3 cellular contexts compared by ENCODE assay signal in the genomic region with DNA sequence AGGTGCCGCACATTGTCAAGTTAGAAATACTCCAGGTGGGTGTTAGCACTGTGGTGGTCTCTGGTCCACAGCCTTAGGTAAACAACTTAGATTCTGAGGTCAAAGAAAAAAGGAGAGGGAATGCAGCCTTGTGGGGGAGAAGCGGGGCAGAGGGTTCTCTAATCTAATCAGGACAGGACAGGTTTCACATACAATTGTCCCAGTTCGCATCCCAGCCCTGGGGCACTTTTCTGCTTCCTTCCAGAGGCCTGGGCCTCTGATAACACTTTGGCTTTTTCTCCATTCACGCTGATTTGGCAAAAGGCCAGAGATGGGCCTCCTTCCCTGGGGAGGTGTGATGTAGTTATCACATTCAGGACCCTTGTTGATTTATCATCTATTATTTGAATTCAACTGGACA.
TF ChIP-seq lines count a peak whose summit lies in the region.

No MANE protein-coding gene starts in this region.

TF ChIP-seq in SK-N-SH, 30 proteins besides CTCF, POLR2A, EP300 and RAD21:
- TF ChIP-seq GATA2 (CRISPR knock-in tag; IDR thresholded peaks at IDR 0.05) (peak; percentile 71), PBX3 (IDR thresholded peaks at IDR 0.05) (no peak)

TF ChIP-seq in SK-N-SH treated with all-trans-retinoic acid at 6 μM for 48 hours, 23 proteins besides CTCF, POLR2A, EP300 and RAD21:
- TF ChIP-seq SNAI2 (CRISPR knock-in tag; IDR thresholded peaks at IDR 0.05) = no peak
- no peak for TF ChIP-seq ISL1 (CRISPR knock-in tag; IDR thresholded peaks at IDR 0.05)
- no peak for TF ChIP-seq ZNF8 (CRISPR knock-in tag; IDR thresholded peaks at IDR 0.05)
- TF ChIP-seq CREB5 (CRISPR knock-in tag; IDR thresholded peaks at IDR 0.05; ENCODE audit: low read depth) = no peak
- TF ChIP-seq RARB (CRISPR knock-in tag; IDR thresholded peaks at IDR 0.05) = no peak
- no peak for TF ChIP-seq ZFP3 (CRISPR knock-in tag; IDR thresholded peaks at IDR 0.05)
- TF ChIP-seq ZC3H10 (CRISPR knock-in tag; IDR thresholded peaks at IDR 0.05) = no peak
- no peak for TF ChIP-seq TSHZ2 (CRISPR knock-in tag; IDR thresholded peaks at IDR 0.05)
- TF ChIP-seq, protein P1, sequence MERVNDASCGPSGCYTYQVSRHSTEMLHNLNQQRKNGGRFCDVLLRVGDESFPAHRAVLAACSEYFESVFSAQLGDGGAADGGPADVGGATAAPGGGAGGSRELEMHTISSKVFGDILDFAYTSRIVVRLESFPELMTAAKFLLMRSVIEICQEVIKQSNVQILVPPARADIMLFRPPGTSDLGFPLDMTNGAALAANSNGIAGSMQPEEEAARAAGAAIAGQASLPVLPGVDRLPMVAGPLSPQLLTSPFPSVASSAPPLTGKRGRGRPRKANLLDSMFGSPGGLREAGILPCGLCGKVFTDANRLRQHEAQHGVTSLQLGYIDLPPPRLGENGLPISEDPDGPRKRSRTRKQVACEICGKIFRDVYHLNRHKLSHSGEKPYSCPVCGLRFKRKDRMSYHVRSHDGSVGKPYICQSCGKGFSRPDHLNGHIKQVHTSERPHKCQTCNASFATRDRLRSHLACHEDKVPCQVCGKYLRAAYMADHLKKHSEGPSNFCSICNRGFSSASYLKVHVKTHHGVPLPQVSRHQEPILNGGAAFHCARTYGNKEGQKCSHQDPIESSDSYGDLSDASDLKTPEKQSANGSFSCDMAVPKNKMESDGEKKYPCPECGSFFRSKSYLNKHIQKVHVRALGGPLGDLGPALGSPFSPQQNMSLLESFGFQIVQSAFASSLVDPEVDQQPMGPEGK (CRISPR knock-in tag; IDR thresholded peaks at IDR 0.05; ENCODE audit: borderline replicate concordance) = no peak
- no peak for TF ChIP-seq OSR1 (CRISPR knock-in tag; IDR thresholded peaks at IDR 0.05)
- TF ChIP-seq CSRNP3 (CRISPR knock-in tag; IDR thresholded peaks at IDR 0.05) = no peak
- no peak for TF ChIP-seq TCF4 (CRISPR knock-in tag; IDR thresholded peaks at IDR 0.05; ENCODE audit: borderline replicate concordance)
- TF ChIP-seq PPARA (CRISPR knock-in tag; IDR thresholded peaks at IDR 0.05; ENCODE audit: borderline replicate concordance) = no peak
- TF ChIP-seq BACH2 (CRISPR knock-in tag; IDR thresholded peaks at IDR 0.05; ENCODE audit: borderline replicate concordance) = no peak
- no peak for TF ChIP-seq CSDC2 (CRISPR knock-in tag; IDR thresholded peaks at IDR 0.05)

TF ChIP-seq in K562, 482 proteins besides CTCF, POLR2A, EP300 and RAD21 (continues in another document):
- peak; percentile 99 for TF ChIP-seq ARID1B (IDR thresholded peaks at IDR 0.05)
- TF ChIP-seq, protein P2, sequence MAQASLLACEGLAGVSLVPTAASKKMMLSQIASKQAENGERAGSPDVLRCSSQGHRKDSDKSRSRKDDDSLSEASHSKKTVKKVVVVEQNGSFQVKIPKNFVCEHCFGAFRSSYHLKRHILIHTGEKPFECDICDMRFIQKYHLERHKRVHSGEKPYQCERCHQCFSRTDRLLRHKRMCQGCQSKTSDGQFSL (CRISPR knock-in tag; IDR thresholded peaks at IDR 0.05) = no peak
- TF ChIP-seq, protein P2 (tag; IDR thresholded peaks at IDR 0.05) = no peak
- peak; percentile 89 for TF ChIP-seq GATA2 (CRISPR knock-in tag; IDR thresholded peaks at IDR 0.05)
- TF ChIP-seq CBX5 (IDR thresholded peaks at IDR 0.05; ENCODE audit: borderline replicate concordance, low read depth) = no peak
- no peak for TF ChIP-seq NR4A1 (CRISPR knock-in tag; IDR thresholded peaks at IDR 0.05)
- peak; percentile 79; the same call in 1 of the 2 replicates for TF ChIP-seq NR4A1 (tag; IDR thresholded peaks at IDR 0.05)
- no peak for TF ChIP-seq SREBF2 (CRISPR knock-in tag; IDR thresholded peaks at IDR 0.05)
- no peak for TF ChIP-seq HNRNPK (IDR thresholded peaks at IDR 0.05; ENCODE audit: low read depth, low read length, poor library complexity, severe bottlenecking)
- no peak for TF ChIP-seq SRSF3 (IDR thresholded peaks at IDR 0.05; ENCODE audit: insufficient read depth, low read length)
- no peak for TF ChIP-seq ATF7 (IDR thresholded peaks at IDR 0.05)
- TF ChIP-seq, protein P3, sequence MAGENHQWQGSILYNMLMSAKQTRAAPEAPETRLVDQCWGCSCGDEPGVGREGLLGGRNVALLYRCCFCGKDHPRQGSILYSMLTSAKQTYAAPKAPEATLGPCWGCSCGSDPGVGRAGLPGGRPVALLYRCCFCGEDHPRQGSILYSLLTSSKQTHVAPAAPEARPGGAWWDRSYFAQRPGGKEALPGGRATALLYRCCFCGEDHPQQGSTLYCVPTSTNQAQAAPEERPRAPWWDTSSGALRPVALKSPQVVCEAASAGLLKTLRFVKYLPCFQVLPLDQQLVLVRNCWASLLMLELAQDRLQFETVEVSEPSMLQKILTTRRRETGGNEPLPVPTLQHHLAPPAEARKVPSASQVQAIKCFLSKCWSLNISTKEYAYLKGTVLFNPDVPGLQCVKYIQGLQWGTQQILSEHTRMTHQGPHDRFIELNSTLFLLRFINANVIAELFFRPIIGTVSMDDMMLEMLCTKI (IDR thresholded peaks at IDR 0.05; ENCODE audit: partially characterized antibody) = no peak
- no peak for TF ChIP-seq HDGF (IDR thresholded peaks at IDR 0.05)
- peak; percentile 98 for TF ChIP-seq TCF3 (CRISPR knock-in tag; IDR thresholded peaks at IDR 0.05)
- TF ChIP-seq SIRT6 (IDR thresholded peaks at IDR 0.05; ENCODE audit: low read depth, low read length) = no peak
- no peak for TF ChIP-seq MCM3 (IDR thresholded peaks at IDR 0.05)
- TF ChIP-seq ZNF124 (CRISPR knock-in tag; IDR thresholded peaks at IDR 0.05) = no peak
- no peak for TF ChIP-seq DLX4 (CRISPR knock-in tag; IDR thresholded peaks at IDR 0.05)
- TF ChIP-seq ZBED1 (IDR thresholded peaks at IDR 0.05) = 0 out of 2 replicates have a peak, but pooled peaks have one; percentile 55
- TF ChIP-seq, protein P4, sequence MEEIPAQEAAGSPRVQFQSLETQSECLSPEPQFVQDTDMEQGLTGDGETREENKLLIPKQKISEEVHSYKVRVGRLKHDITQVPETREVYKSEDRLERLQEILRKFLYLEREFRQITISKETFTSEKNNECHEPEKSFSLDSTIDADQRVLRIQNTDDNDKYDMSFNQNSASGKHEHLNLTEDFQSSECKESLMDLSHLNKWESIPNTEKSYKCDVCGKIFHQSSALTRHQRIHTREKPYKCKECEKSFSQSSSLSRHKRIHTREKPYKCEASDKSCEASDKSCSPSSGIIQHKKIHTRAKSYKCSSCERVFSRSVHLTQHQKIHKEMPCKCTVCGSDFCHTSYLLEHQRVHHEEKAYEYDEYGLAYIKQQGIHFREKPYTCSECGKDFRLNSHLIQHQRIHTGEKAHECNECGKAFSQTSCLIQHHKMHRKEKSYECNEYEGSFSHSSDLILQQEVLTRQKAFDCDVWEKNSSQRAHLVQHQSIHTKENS (CRISPR knock-in tag; IDR thresholded peaks at IDR 0.05) = no peak
- peak; percentile 90 to 93 for TF ChIP-seq KDM1A (IDR thresholded peaks at IDR 0.05)
- TF ChIP-seq ZNF175 (CRISPR knock-in tag; IDR thresholded peaks at IDR 0.05; ENCODE audit: low read depth) = no peak
- no peak for TF ChIP-seq ZNF609 (CRISPR knock-in tag; IDR thresholded peaks at IDR 0.05; ENCODE audit: borderline replicate concordance)
- no peak for TF ChIP-seq POLR3G (IDR thresholded peaks at IDR 0.05; ENCODE audit: extremely low read depth, insufficient read length, insufficient replicate concordance)
- no peak for TF ChIP-seq CLOCK (CRISPR knock-in tag; IDR thresholded peaks at IDR 0.05; ENCODE audit: borderline replicate concordance)
- TF ChIP-seq POLR2B (IDR thresholded peaks at IDR 0.05; ENCODE audit: low read depth, partially characterized antibody) = no peak
- 0 out of 2 replicates have a peak, but pooled peaks have one; percentile 87 for TF ChIP-seq ELF4 (CRISPR knock-in tag; IDR thresholded peaks at IDR 0.05)
- TF ChIP-seq GABPA (tag; conservative IDR thresholded peaks at IDR 0.05; ENCODE audit: low read depth) = no peak
- no peak for TF ChIP-seq PCBP1 (IDR thresholded peaks at IDR 0.05; ENCODE audit: low read depth, low read length, poor library complexity, severe bottlenecking)
- no peak for TF ChIP-seq KAT7 (CRISPR knock-in tag; IDR thresholded peaks at IDR 0.05; ENCODE audit: borderline replicate concordance)
- TF ChIP-seq ZFP30 (CRISPR knock-in tag; IDR thresholded peaks at IDR 0.05; ENCODE audit: borderline replicate concordance) = no peak
- peak; percentile 76 for TF ChIP-seq FOSL1 (tag; conservative IDR thresholded peaks at IDR 0.05)
- no peak for TF ChIP-seq COPS2 (conservative IDR thresholded peaks at IDR 0.05)
- TF ChIP-seq JUN (IDR thresholded peaks at IDR 0.05; ENCODE audit: borderline replicate concordance, low read depth, low read length) = no peak
- no peak for TF ChIP-seq JUN (CRISPR knock-in tag; IDR thresholded peaks at IDR 0.05; ENCODE audit: borderline replicate concordance)
- TF ChIP-seq ILK (tag; IDR thresholded peaks at IDR 0.05; ENCODE audit: borderline replicate concordance, low read depth) = no peak
- TF ChIP-seq ZNF57 (CRISPR knock-in tag; IDR thresholded peaks at IDR 0.05) = no peak
- TF ChIP-seq HDAC1 (IDR thresholded peaks at IDR 0.05) = peak in 1 of 2 experiments; percentile 74; a peak in 2 of 4 replicates
- TF ChIP-seq ZNF347 (CRISPR knock-in tag; IDR thresholded peaks at IDR 0.05; ENCODE audit: low read depth) = no peak
- TF ChIP-seq, protein P5, sequence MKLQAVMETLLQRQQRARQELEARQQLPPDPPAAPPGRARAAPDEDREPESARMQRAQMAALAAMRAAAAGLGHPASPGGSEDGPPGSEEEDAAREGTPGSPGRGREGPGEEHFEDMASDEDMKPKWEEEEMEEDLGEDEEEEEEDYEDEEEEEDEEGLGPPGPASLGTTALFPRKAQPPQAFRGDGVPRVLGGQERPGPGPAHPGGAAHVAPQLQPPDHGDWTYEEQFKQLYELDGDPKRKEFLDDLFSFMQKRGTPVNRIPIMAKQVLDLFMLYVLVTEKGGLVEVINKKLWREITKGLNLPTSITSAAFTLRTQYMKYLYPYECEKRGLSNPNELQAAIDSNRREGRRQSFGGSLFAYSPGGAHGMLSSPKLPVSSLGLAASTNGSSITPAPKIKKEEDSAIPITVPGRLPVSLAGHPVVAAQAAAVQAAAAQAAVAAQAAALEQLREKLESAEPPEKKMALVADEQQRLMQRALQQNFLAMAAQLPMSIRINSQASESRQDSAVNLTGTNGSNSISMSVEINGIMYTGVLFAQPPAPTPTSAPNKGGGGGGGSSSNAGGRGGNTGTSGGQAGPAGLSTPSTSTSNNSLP (IDR thresholded peaks at IDR 0.05; ENCODE audit: borderline replicate concordance, low read depth, low read length) = peak; percentile 88; the same call in 1 of the 2 replicates
- TF ChIP-seq NELFE (IDR thresholded peaks at IDR 0.05; ENCODE audit: insufficient read depth, insufficient read length) = no peak
- TF ChIP-seq, protein P6, sequence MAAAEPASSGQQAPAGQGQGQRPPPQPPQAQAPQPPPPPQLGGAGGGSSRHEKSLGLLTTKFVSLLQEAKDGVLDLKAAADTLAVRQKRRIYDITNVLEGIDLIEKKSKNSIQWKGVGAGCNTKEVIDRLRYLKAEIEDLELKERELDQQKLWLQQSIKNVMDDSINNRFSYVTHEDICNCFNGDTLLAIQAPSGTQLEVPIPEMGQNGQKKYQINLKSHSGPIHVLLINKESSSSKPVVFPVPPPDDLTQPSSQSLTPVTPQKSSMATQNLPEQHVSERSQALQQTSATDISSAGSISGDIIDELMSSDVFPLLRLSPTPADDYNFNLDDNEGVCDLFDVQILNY (CRISPR knock-in tag; IDR thresholded peaks at IDR 0.05) = no peak
- TF ChIP-seq RFX1 (IDR thresholded peaks at IDR 0.05) = no peak
